1 cellular context compared by ENCODE assay signal in the genomic region with DNA sequence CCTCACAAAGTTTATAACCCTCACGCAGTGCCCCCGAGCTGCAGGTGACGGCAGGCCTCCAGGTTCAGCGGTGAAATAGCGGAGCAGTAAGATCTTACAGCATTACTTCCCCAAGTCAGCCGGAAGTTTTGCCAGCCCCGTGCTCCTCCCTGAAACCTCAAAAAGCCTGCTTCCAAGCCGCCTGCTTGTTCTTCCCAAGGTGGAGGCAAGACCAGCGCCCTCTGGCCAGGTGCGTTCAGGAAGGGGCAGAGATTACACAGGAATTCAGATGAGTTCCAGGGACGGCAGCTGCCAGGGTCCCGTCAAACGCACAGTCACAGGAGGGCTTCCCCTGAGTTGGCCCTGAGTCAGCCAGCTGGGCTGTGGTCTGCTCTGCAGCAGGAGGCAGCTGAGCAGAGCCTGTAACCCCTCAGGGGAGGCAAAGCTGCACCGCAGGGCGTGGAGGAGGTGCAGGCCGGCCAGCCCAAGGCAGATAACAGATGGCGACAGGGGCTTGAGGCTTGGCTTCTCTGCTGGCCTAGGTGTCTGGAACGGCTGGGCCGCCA.
TF ChIP-seq lines count a peak whose summit lies in the region.

No MANE protein-coding gene starts in this region.

TF ChIP-seq in H1, 55 proteins besides CTCF, POLR2A, EP300 and RAD21 (continued from another document):
- TF ChIP-seq, protein P1, sequence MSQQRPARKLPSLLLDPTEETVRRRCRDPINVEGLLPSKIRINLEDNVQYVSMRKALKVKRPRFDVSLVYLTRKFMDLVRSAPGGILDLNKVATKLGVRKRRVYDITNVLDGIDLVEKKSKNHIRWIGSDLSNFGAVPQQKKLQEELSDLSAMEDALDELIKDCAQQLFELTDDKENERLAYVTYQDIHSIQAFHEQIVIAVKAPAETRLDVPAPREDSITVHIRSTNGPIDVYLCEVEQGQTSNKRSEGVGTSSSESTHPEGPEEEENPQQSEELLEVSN (IDR thresholded peaks at IDR 0.05), result no peak
